ENCODE assay signal across 15 cellular contexts in the genomic region with DNA sequence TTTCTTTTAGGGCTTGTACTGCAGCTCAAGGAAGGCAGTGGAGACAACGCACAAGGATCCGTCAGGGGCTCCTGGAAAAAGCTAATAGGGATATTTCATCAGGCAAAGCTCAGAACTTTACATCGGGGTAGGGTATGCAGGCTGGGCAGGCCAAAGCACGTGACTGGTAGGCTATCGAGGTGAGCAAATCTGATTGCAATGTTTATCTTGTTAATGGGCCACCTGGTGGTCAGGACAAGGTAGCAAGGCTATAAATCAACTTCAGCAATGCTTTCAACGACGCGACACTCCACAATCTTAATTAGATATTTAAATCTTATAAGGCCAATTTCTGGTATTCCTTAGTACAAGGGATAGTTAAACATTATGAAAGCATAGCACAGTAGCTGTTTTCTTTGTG.
DNase-seq lines count a peak whose midpoint lies in the region; ATAC-seq, FAIRE-seq and TF ChIP-seq lines count a peak whose summit lies in the region.
"Had no signal": no experiment of that assay in that cellular context is flagged by ENCODE, and none has a peak within 500 bp of the region (broad histone marks: within the 10 kb centered on the region; RNA-seq: fewer than 3 reads in every experiment).

No MANE protein-coding gene starts in this region.

- BruUV-seq in PC-3 (replicated peaks; lab: Mats Ljungman, UMichigan): no TSS peak

- H3K27me3 ChIP-seq in BE2C (no peaks in the 10 kb centered on the region), PC-3 (ENCODE audit: low read length) (no peaks in the 10 kb centered on the region)
- no peaks in the 10 kb centered on the region for H3K27me3 ChIP-seq in CD8-positive, alpha-beta memory T cell (ENCODE audit: insufficient read depth, low read length, poor library complexity, severe bottlenecking)
- H3K27me3 ChIP-seq: BLaER1 treated with 17β-estradiol and CSF1 and Interleukin-3, amounts not matched to agents 10 nM and 100 nM had no signal

- H3K4me2 ChIP-seq in PC-3 (ENCODE audit: low read length): no peak overlapping the region
- H3K4me2 ChIP-seq: BLaER1 treated with 17β-estradiol and CSF1 and Interleukin-3, amounts not matched to agents 10 nM and 100 nM had no signal

- H3K36me3 ChIP-seq in BE2C: no peaks in the 10 kb centered on the region
- H3K36me3 ChIP-seq in PC-3 (ENCODE audit: low read depth, low read length): no peaks in the 10 kb centered on the region
- no peaks in the 10 kb centered on the region for H3K36me3 ChIP-seq in CD8-positive, alpha-beta memory T cell (ENCODE audit: insufficient read depth, low read length)
- H3K36me3 ChIP-seq: BLaER1 treated with 17β-estradiol and CSF1 and Interleukin-3, amounts not matched to agents 10 nM and 100 nM had no signal

- H4K20me1 ChIP-seq in PC-3 (ENCODE audit: low read length): no peaks in the 10 kb centered on the region
- H4K20me1 ChIP-seq: BLaER1 treated with 17β-estradiol and CSF1 and Interleukin-3, amounts not matched to agents 10 nM and 100 nM had no signal

- H2AFZ ChIP-seq in PC-3 (ENCODE audit: low read length): no peak overlapping the region

- peaks cover 7% of the 10 kb centered on the region for H3K9me3 Mint-ChIP-seq in activated CD8-positive, alpha-beta T cell treated with anti-CD3 and anti-CD28 coated beads, Interleukin-2, amount 10 ng/mL, durations not matched to agents 7 days and 5 days (ENCODE audit: insufficient read depth)
- peaks cover 4 to 31% (median 9%) of the 10 kb centered on the region in 5 donors for H3K9me3 Mint-ChIP-seq in CD8-positive, alpha-beta memory T cell
- H3K9me3 Mint-ChIP-seq: activated CD4-positive, alpha-beta memory T cell treated with anti-CD3 and anti-CD28 coated beads, Interleukin-2, amount 10 ng/mL, durations not matched to agents 7 days and 5 days had no signal

- no peaks in the 10 kb centered on the region for H3K4me1 Mint-ChIP-seq in activated CD8-positive, alpha-beta T cell treated with anti-CD3 and anti-CD28 coated beads, Interleukin-2, amount 10 ng/mL, durations not matched to agents 7 days and 5 days (ENCODE audit: low read depth)
- H3K4me1 Mint-ChIP-seq in CD8-positive, alpha-beta memory T cell: no peaks in the 10 kb centered on the region
- H3K4me1 Mint-ChIP-seq: activated CD4-positive, alpha-beta memory T cell treated with anti-CD3 and anti-CD28 coated beads, Interleukin-2, amount 10 ng/mL, durations not matched to agents 7 days and 5 days had no signal

- H3K9me3 ChIP-seq in BE2C (no peaks in the 10 kb centered on the region), PC-3 (ENCODE audit: low read length) (no peaks in the 10 kb centered on the region)
- no peaks in the 10 kb centered on the region for H3K9me3 ChIP-seq in CD8-positive, alpha-beta memory T cell (ENCODE audit: low read length)
- H3K9me3 ChIP-seq: BLaER1 treated with 17β-estradiol and CSF1 and Interleukin-3, amounts not matched to agents 10 nM and 100 nM had no signal

- intact Hi-C loops in PC-3 (cut with micrococcal nuclease): loop anchor here (10.0 kb wide), 1 partner anchor 345 kb away; no protein-coding TSS in a partner anchor

- no peaks in the 10 kb centered on the region for H3K79me2 ChIP-seq in PC-3 (ENCODE audit: low read length)

- H3K4me1 ChIP-seq in BE2C: peaks cover 4% of the 10 kb centered on the region; the same call in 1 of the 2 replicates
- H3K4me1 ChIP-seq in PC-3 (ENCODE audit: insufficient read depth, low read length): no peaks in the 10 kb centered on the region
- H3K4me1 ChIP-seq in CD8-positive, alpha-beta memory T cell (ENCODE audit: insufficient read depth, low read length): no peaks in the 10 kb centered on the region
- H3K4me1 ChIP-seq: BLaER1 treated with 17β-estradiol and CSF1 and Interleukin-3, amounts not matched to agents 10 nM and 100 nM had no signal

- no peak overlapping the region for H3K9ac ChIP-seq in PC-3 (ENCODE audit: low read length)
- H3K9ac ChIP-seq: BLaER1 treated with 17β-estradiol and CSF1 and Interleukin-3, amounts not matched to agents 10 nM and 100 nM had no signal

- TF ChIP-seq CTCF in BE2C (IDR thresholded peaks at IDR 0.05; ENCODE audit: low read depth, low read length) (peak; percentile 46), PC-3 (conservative IDR thresholded peaks at IDR 0.05; ENCODE audit: low read depth, low read length) (peak; percentile 54), epithelial cell of proximal tubule (conservative IDR thresholded peaks at IDR 0.05; ENCODE audit: low read depth, low read length) (peak; percentile 43)

- H3K27ac ChIP-seq in PC-3 (ENCODE audit: low read length): no peak overlapping the region
- no peak overlapping the region for H3K27ac ChIP-seq in CD8-positive, alpha-beta memory T cell (ENCODE audit: low read depth, low read length)
- H3K27ac ChIP-seq: BLaER1 treated with 17β-estradiol and CSF1 and Interleukin-3, amounts not matched to agents 10 nM and 100 nM had no signal

- POLR2A ChIA-PET in HEK293T (lab: Yijun Ruan, JAX) (no interaction called here), PC-3 (lab: Charles Lee; ENCODE audit: unreplicated experiment) (no interaction called here)
- POLR2A ChIA-PET in activated CD8-positive, alpha-beta T cell treated with anti-CD3 and anti-CD28 coated beads, Interleukin-2, amount 10 ng/mL, durations not matched to agents 7 days and 5 days (lab: Charles Lee): no interaction called here
- POLR2A ChIA-PET in CD8-positive, alpha-beta memory T cell (lab: Charles Lee): no interaction called here

- no peak for ATAC-seq in PC-3
- no peak for ATAC-seq in activated CD8-positive, alpha-beta T cell treated with anti-CD3 and anti-CD28 coated beads, Interleukin-2, amount 10 ng/mL, durations not matched to agents 7 days and 5 days

- H3K4me3 Mint-ChIP-seq in activated CD8-positive, alpha-beta T cell treated with anti-CD3 and anti-CD28 coated beads, Interleukin-2, amount 10 ng/mL, durations not matched to agents 7 days and 5 days: no peak overlapping the region
- H3K4me3 Mint-ChIP-seq in CD8-positive, alpha-beta memory T cell: no peak overlapping the region
- H3K4me3 Mint-ChIP-seq: activated CD4-positive, alpha-beta memory T cell treated with anti-CD3 and anti-CD28 coated beads, Interleukin-2, amount 10 ng/mL, durations not matched to agents 7 days and 5 days; stimulated activated naive CD8-positive, alpha-beta T cell treated with anti-CD3 and anti-CD28 coated beads, Interleukin-15, Interleukin-2, amounts not matched to agents 100 ng/mL and 50 ng/mL, for 24 hours; T-helper 2 cell treated with Interferon-gamma antibody and Interleukin-4, amounts not matched to agents 5 μg/mL and 100 μg/mL, for 36 hours had no signal

- DNase-seq in BE2C: no peak
- DNase-seq in HEK293T (ENCODE audit: extremely low spot score): no peak
- DNase-seq in PC-3: peak; percentile 22
- no peak for DNase-seq in epithelial cell of proximal tubule (ENCODE audit: low read depth)
- no peak for DNase-seq in activated T-cell treated with anti-CD3 and anti-CD28 coated beads, Interleukin-2, amount 50 U/mL, for 48 hours
- DNase-seq in activated CD8-positive, alpha-beta T cell treated with anti-CD3 and anti-CD28 coated beads, Interleukin-2, amount 10 ng/mL, durations not matched to agents 7 days and 5 days: no peak
- DNase-seq in CD8-positive, alpha-beta memory T cell: no peak
- no peak for DNase-seq in HTR-8/SVneo (ENCODE audit: insufficient read length, low spot score)
- DNase-seq: activated CD4-positive, alpha-beta memory T cell treated with anti-CD3 and anti-CD28 coated beads, Interleukin-2, amount 10 ng/mL, durations not matched to agents 7 days and 5 days; activated effector memory CD4-positive, alpha-beta T cell treated with Interleukin-2 at 50 U/mL for 16 hours; NCI-H187 had no signal

- CTCF ChIA-PET in HEK293T (lab: Yijun Ruan, JAX) (interaction anchor here (0.7 kb wide), 1 partner anchor 14 kb away, joined by 3 read pairs; no protein-coding TSS in a partner anchor), PC-3 (lab: Charles Lee) (no interaction called here)
- CTCF ChIA-PET in activated CD8-positive, alpha-beta T cell treated with anti-CD3 and anti-CD28 coated beads, Interleukin-2, amount 10 ng/mL, durations not matched to agents 7 days and 5 days (lab: Charles Lee): no interaction called here
- CTCF ChIA-PET in CD8-positive, alpha-beta memory T cell (lab: Charles Lee): no interaction called here

- no peaks in the 10 kb centered on the region for H3F3A ChIP-seq in PC-3 (ENCODE audit: low read length, unreplicated experiment)

- no peaks in the 10 kb centered on the region for H3K9me2 ChIP-seq in PC-3 (replicated peaks; ENCODE audit: low read length)

- no peak for FAIRE-seq in HTR-8/SVneo (lab: Jason Lieb, UNC)
- FAIRE-seq: astrocyte had no signal

- no peaks in the 10 kb centered on the region for H3K36me3 Mint-ChIP-seq in activated CD8-positive, alpha-beta T cell treated with anti-CD3 and anti-CD28 coated beads, Interleukin-2, amount 10 ng/mL, durations not matched to agents 7 days and 5 days (ENCODE audit: low read depth)
- no peaks in the 10 kb centered on the region for H3K36me3 Mint-ChIP-seq in CD8-positive, alpha-beta memory T cell

- no peak overlapping the region for H3K27ac Mint-ChIP-seq in activated CD8-positive, alpha-beta T cell treated with anti-CD3 and anti-CD28 coated beads, Interleukin-2, amount 10 ng/mL, durations not matched to agents 7 days and 5 days
- H3K27ac Mint-ChIP-seq in CD8-positive, alpha-beta memory T cell: no peak overlapping the region
- H3K27ac Mint-ChIP-seq: activated CD4-positive, alpha-beta memory T cell treated with anti-CD3 and anti-CD28 coated beads, Interleukin-2, amount 10 ng/mL, durations not matched to agents 7 days and 5 days; stimulated activated naive CD8-positive, alpha-beta T cell treated with anti-CD3 and anti-CD28 coated beads, Interleukin-15, Interleukin-2, amounts not matched to agents 100 ng/mL and 50 ng/mL, for 24 hours; T-helper 2 cell treated with Interferon-gamma antibody and Interleukin-4, amounts not matched to agents 5 μg/mL and 100 μg/mL, for 36 hours had no signal

- H3K27me3 Mint-ChIP-seq in activated CD8-positive, alpha-beta T cell treated with anti-CD3 and anti-CD28 coated beads, Interleukin-2, amount 10 ng/mL, durations not matched to agents 7 days and 5 days (ENCODE audit: low read depth): no peaks in the 10 kb centered on the region
- no peaks in the 10 kb centered on the region for H3K27me3 Mint-ChIP-seq in CD8-positive, alpha-beta memory T cell
- H3K27me3 Mint-ChIP-seq: activated CD4-positive, alpha-beta memory T cell treated with anti-CD3 and anti-CD28 coated beads, Interleukin-2, amount 10 ng/mL, durations not matched to agents 7 days and 5 days; stimulated activated naive CD8-positive, alpha-beta T cell treated with anti-CD3 and anti-CD28 coated beads, Interleukin-15, Interleukin-2, amounts not matched to agents 100 ng/mL and 50 ng/mL, for 24 hours had no signal

- H3K4me3 ChIP-seq in BE2C (ENCODE audit: low read depth, low read length) (no peak overlapping the region), PC-3 (ENCODE audit: low read length) (no peak overlapping the region), epithelial cell of proximal tubule (ENCODE audit: low read depth, low read length) (no peak overlapping the region)
- no peak overlapping the region for H3K4me3 ChIP-seq in CD8-positive, alpha-beta memory T cell (ENCODE audit: low read length)
- H3K4me3 ChIP-seq: BLaER1 treated with 17β-estradiol and CSF1 and Interleukin-3, amounts not matched to agents 10 nM and 100 nM had no signal
